1 cellular context compared by ENCODE assay signal in genomic region chr10:110845756-110846620, GRCh38.
TF ChIP-seq lines count a peak whose summit lies in the region.

No MANE protein-coding gene starts in this region.

TF ChIP-seq in HepG2, 621 proteins besides CTCF, POLR2A, EP300 and RAD21 (continued from another document and continues in another):
- TF ChIP-seq ZNF639 (CRISPR knock-in tag; conservative IDR thresholded peaks at IDR 0.05) (no peak), PLSCR1 (CRISPR knock-in tag; IDR thresholded peaks at IDR 0.05; ENCODE audit: borderline replicate concordance) (no peak), RAD51 (IDR thresholded peaks at IDR 0.05; ENCODE audit: borderline replicate concordance) (no peak), TAF1 (CRISPR knock-in tag; IDR thresholded peaks at IDR 0.05) (peak; percentile 29; the same call in 1 of the 2 replicates), CBFB (CRISPR knock-in tag; IDR thresholded peaks at IDR 0.05) (no peak), JDP2 (CRISPR knock-in tag; IDR thresholded peaks at IDR 0.05; ENCODE audit: borderline replicate concordance) (no peak), ZFP36L2 (CRISPR knock-in tag; IDR thresholded peaks at IDR 0.05) (no peak), HOMEZ (CRISPR knock-in tag; IDR thresholded peaks at IDR 0.05; ENCODE audit: low read depth) (peak; percentile 63; the same call in 1 of the 2 replicates), U2AF2 (IDR thresholded peaks at IDR 0.05; ENCODE audit: low read depth, low read length) (no peak), AKAP8 (CRISPR knock-in tag; IDR thresholded peaks at IDR 0.05) (0 out of 2 replicates have a peak, but pooled peaks have one; percentile 34), PHB2 (IDR thresholded peaks at IDR 0.05; ENCODE audit: partially characterized antibody) (no peak), ATF7 (IDR thresholded peaks at IDR 0.05) (no peak), ATF7 (CRISPR knock-in tag; IDR thresholded peaks at IDR 0.05) (no peak), ZNF251 (CRISPR knock-in tag; IDR thresholded peaks at IDR 0.05) (no peak), SRSF1 (optimal IDR thresholded peaks at IDR 0.05; ENCODE audit: low read depth, low read length) (no peak), ZNF460 (CRISPR knock-in tag; IDR thresholded peaks at IDR 0.05; ENCODE audit: borderline replicate concordance) (no peak), NONO (IDR thresholded peaks at IDR 0.05) (no peak), NONO (CRISPR knock-in tag; conservative IDR thresholded peaks at IDR 0.05) (peak; percentile 76), ZBTB25 (CRISPR knock-in tag; IDR thresholded peaks at IDR 0.05) (no peak), KAT2B (IDR thresholded peaks at IDR 0.05; ENCODE audit: borderline replicate concordance, low read depth, low read length) (no peak), THYN1 (CRISPR knock-in tag; IDR thresholded peaks at IDR 0.05; ENCODE audit: borderline replicate concordance, low read depth) (no peak), ZSCAN20 (CRISPR knock-in tag; IDR thresholded peaks at IDR 0.05; ENCODE audit: borderline replicate concordance) (no peak), ZNF17 (CRISPR knock-in tag; IDR thresholded peaks at IDR 0.05) (no peak), HINFP (CRISPR knock-in tag; IDR thresholded peaks at IDR 0.05; ENCODE audit: low read depth) (peak; percentile 43; the same call in 1 of the 2 replicates), HNF4G (IDR thresholded peaks at IDR 0.05; ENCODE audit: borderline replicate concordance, low read depth, low read length) (peak; percentile 20; the same call in 1 of the 2 replicates), HNF4G (CRISPR knock-in tag; IDR thresholded peaks at IDR 0.05; ENCODE audit: borderline replicate concordance, low read depth) (no peak), ZNF350 (CRISPR knock-in tag; IDR thresholded peaks at IDR 0.05; ENCODE audit: borderline replicate concordance, low read depth) (0 out of 2 replicates have a peak, but pooled peaks have one; percentile 10), GFI1 (CRISPR knock-in tag; IDR thresholded peaks at IDR 0.05; ENCODE audit: borderline replicate concordance) (0 out of 2 replicates have a peak, but pooled peaks have one; percentile 26), MED13 (CRISPR knock-in tag; IDR thresholded peaks at IDR 0.05) (no peak), MEIS1 (CRISPR knock-in tag; IDR thresholded peaks at IDR 0.05; ENCODE audit: borderline replicate concordance) (peak; percentile 82; the same call in 1 of the 2 replicates), HBP1 (CRISPR knock-in tag; IDR thresholded peaks at IDR 0.05; ENCODE audit: low read depth) (no peak), ZNF12 (CRISPR knock-in tag; IDR thresholded peaks at IDR 0.05) (no peak), HDAC1 (CRISPR knock-in tag; IDR thresholded peaks at IDR 0.05) (0 out of 2 replicates have a peak, but pooled peaks have one; percentile 34), DMAP1 (CRISPR knock-in tag; IDR thresholded peaks at IDR 0.05) (0 out of 2 replicates have a peak, but pooled peaks have one; percentile 28), NFIC (IDR thresholded peaks at IDR 0.05; ENCODE audit: low read length) (no peak), SMARCE1 (IDR thresholded peaks at IDR 0.05; ENCODE audit: borderline replicate concordance) (no peak), ZNF501 (CRISPR knock-in tag; IDR thresholded peaks at IDR 0.05) (peak; percentile 28; the same call in 1 of the 2 replicates), ZBTB26 (CRISPR knock-in tag; IDR thresholded peaks at IDR 0.05; ENCODE audit: borderline replicate concordance) (peak; percentile 39; the same call in 1 of the 2 replicates), HNRNPUL1 (IDR thresholded peaks at IDR 0.05; ENCODE audit: low read depth, low read length) (no peak), NFKB2 (CRISPR knock-in tag; IDR thresholded peaks at IDR 0.05; ENCODE audit: borderline replicate concordance) (no peak), KIAA2018 (CRISPR knock-in tag; IDR thresholded peaks at IDR 0.05; ENCODE audit: borderline replicate concordance) (no peak), SOX5 (CRISPR knock-in tag; IDR thresholded peaks at IDR 0.05; ENCODE audit: borderline replicate concordance) (peak; percentile 71; the same call in 1 of the 2 replicates), ZBTB14 (CRISPR knock-in tag; IDR thresholded peaks at IDR 0.05) (no peak), ATF7-NPFF (CRISPR knock-in tag; IDR thresholded peaks at IDR 0.05; ENCODE audit: low read depth) (no peak; the same call in 1 of the 2 replicates), ZNF225 (CRISPR knock-in tag; IDR thresholded peaks at IDR 0.05) (no peak), ZNF557 (CRISPR knock-in tag; IDR thresholded peaks at IDR 0.05) (0 out of 2 replicates have a peak, but pooled peaks have one; percentile 32)
